8 cellular contexts compared by ENCODE assay signal in the genomic region with DNA sequence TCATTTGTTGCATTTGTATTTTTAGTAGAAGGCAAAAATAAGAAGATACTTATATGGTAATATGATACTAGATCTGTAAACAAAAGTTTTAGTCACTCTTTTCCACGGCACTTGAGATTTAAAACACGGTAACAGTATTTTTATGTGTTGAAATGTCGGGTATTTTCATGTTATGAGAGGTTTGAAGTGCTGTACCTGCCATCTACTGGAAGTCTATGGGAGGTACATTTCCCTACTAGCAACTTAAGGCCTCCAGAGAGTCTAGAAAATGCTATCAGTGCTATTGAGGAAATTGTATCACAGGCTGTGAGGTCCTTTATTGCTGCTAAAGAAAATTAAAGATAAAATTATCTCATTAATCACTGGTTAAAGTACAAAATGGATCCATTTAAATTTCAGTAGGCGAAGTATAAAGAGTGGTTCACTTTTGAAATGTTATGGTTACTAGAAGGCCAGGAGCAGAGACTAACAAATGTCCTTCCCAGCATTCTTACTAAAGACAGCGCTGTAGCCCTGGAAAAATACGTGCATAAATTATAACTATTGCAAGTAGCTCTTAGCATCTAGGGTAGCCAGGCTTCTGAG.
DNase-seq lines count a peak whose midpoint lies in the region; ATAC-seq and TF ChIP-seq lines count a peak whose summit lies in the region.

No MANE protein-coding gene starts in this region.

- no peaks in the 10 kb centered on the region for H3K4me1 ChIP-seq in breast epithelium
- no peaks in the 10 kb centered on the region for H3K4me1 ChIP-seq in aorta (ENCODE audit: control insufficient read depth in 1 of 2, insufficient read depth in 2 of 2, low read length in 2 of 2)

- TF ChIP-seq POLR2A in breast epithelium (IDR thresholded peaks at IDR 0.05): no peak

- no peaks in the 10 kb centered on the region for H3K27me3 ChIP-seq in breast epithelium
- H3K27me3 ChIP-seq in aorta (ENCODE audit: control insufficient read depth in 1 of 2, insufficient read depth in 2 of 2, low read length in 1 of 2): no peaks in the 10 kb centered on the region

- no peaks in the 10 kb centered on the region for H3K9me3 ChIP-seq in breast epithelium
- no peaks in the 10 kb centered on the region for H3K9me3 ChIP-seq in aorta (ENCODE audit: control insufficient read depth, low read length)

- H3K27ac ChIP-seq in breast epithelium: no peak overlapping the region
- H3K27ac ChIP-seq in aorta (ENCODE audit: low read depth in 1 of 2, low read length in 2 of 2): no peak overlapping the region

- in situ Hi-C loops in G401 (cut with HindIII; ENCODE audit: low sequenced_read_pairs): no loop called here

- 26% methylated on average over 6 of the region's 6 CpGs for WGBS in aorta, 2 donors

- H3K4me3 ChIP-seq in breast epithelium: no peak overlapping the region
- no peak overlapping the region for H3K4me3 ChIP-seq in aorta (ENCODE audit: low read length in 2 of 2)

- H3K36me3 ChIP-seq in breast epithelium (no peaks in the 10 kb centered on the region), aorta (ENCODE audit: control insufficient read depth in 1 of 2, insufficient read depth in 2 of 2, low read length in 1 of 2) (no peaks in the 10 kb centered on the region)

- intact Hi-C loops in breast epithelium (cut with DNase I; ENCODE audit: low total_unique reads): loop anchor here (10.0 kb wide), 1 partner anchor 450 kb away; no protein-coding TSS in a partner anchor
- intact Hi-C loops in left colon (cut with DNase I, micrococcal nuclease): loop anchor here (2.0 to 10.0 kb wide), 2 partner anchors 456 to 460 kb away; no protein-coding TSS in a partner anchor
- intact Hi-C loops in aorta (cut with DNase I): loop anchor here (2.0 to 10.0 kb wide), 3 partner anchors 207 to 456 kb away; no protein-coding TSS in a partner anchor

- peak in 2 of 3 donors; percentile 58 to 72 for TF ChIP-seq CTCF in breast epithelium (IDR thresholded peaks at IDR 0.05)

- DNase-seq in G401 (ENCODE audit: low spot score): peak; percentile 23
- peak; percentile 18 for DNase-seq in NCI-H510A (lab: John Stamatoyannopoulos, UW)
- no peak for DNase-seq in breast epithelium (ENCODE audit: low spot score in 2 of 2)
- DNase-seq in left colon: no peak
- DNase-seq in aorta: no peak
- DNase-seq in islet precursor cell: no peak
- DNase-seq in COLO668 (lab: John Stamatoyannopoulos, UW; ENCODE audit: unreplicated experiment): no peak

- peak; percentile 80 for ATAC-seq in HG03354 (IDR thresholded peaks at IDR 0.05; ENCODE audit: poor library complexity, severe bottlenecking, unreplicated experiment)
- ATAC-seq in left colon: peak; percentile 62
- peak; percentile 72 for ATAC-seq in aorta (ENCODE audit: low FRiP score)

Comparison
In these comparisons a context has a peak if more than half of its experiments do, and no peak if none do; other contexts are left out.
1. DNase-seq: peak in G401 (single experiment) and NCI-H510A (single experiment); none in breast epithelium (0 of 2), left colon (0 of 2), aorta (0 of 2), islet precursor cell (single experiment) and COLO668 (single experiment).
2. Peak in every context shown above with its lines, with median percentiles within 50 percentile points of each other: ATAC-seq.